In the genomic region with DNA sequence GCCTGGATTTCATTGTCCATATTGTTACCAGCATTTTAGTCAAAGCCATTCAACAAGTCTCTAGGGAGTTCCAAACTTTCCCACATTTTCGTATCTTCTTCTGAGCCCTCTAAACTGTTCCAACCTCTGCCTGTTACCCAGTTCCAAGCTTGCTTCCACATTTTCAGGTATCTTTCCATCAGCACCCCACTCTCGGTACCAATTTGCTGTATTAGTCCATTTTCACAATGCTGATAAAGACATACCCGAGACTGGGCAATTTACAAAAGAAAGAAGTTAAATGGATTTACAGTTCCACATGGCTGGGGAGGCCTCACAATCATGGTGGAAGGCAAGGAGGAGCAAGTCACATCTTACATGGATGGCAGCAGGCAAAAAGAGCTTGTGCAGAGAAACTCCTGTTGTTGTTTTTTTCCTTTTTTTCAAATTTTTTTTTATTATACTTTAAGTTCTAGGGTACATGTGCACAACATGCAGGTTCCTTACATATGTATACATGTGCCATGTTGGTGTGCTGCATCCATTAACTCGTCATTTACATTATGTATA, we compare ENCODE assay signal across 13 cellular contexts. TPM values are rescaled to one million over a fixed set of nuclear protein-coding genes. Genes with fewer than 3 reads are reported as not detected.
DNase-seq lines count a peak whose midpoint lies in the region; ATAC-seq, FAIRE-seq and TF ChIP-seq lines count a peak whose summit lies in the region.
"Not testable (repeated sequence)": the region's sequence is repeated elsewhere in the genome, so short reads cannot be mapped to it uniquely, and the experiment has no call there.
"Had no signal": no experiment of that assay in that cellular context is flagged by ENCODE, and none has a peak within 500 bp of the region (broad histone marks: within the 10 kb centered on the region; RNA-seq: fewer than 3 reads in every experiment).

No MANE protein-coding gene starts in this region.

- not testable (repeated sequence) for H3K4me1 Mint-ChIP-seq in endothelial cell (ENCODE audit: unreplicated experiment)

- WGBS in K562 (ENCODE audit: insufficient coverage, low coverage, missing lambda C conversion rate) = 96% methylated on average over 3 of the region's 4 CpGs

- ATAC-seq in K562 = not testable (repeated sequence)

- H2AFZ ChIP-seq in K562 (ENCODE audit: low read depth, low read length) = not testable (repeated sequence)

- not testable (repeated sequence) for H3K27ac Mint-ChIP-seq in endothelial cell (ENCODE audit: unreplicated experiment)

- H3K36me3 Mint-ChIP-seq in endothelial cell (ENCODE audit: low read depth, unreplicated experiment) = peaks cover 43% of the 10 kb centered on the region

- H3K9me1 ChIP-seq in K562 (ENCODE audit: control insufficient read depth, insufficient read depth, low read length) = not testable (repeated sequence)

- not testable (repeated sequence) for H4K20me1 ChIP-seq in K562 (replicated peaks; ENCODE audit: control insufficient read depth, insufficient read depth, low read length)

- H3K4me2 ChIP-seq in K562 (ENCODE audit: insufficient read depth, low read length) = not testable (repeated sequence)

- not testable (repeated sequence) for TF ChIP-seq EP300 in K562 (IDR thresholded peaks at IDR 0.05; ENCODE audit: low read length)

- H3K9ac ChIP-seq in K562 (ENCODE audit: insufficient read depth in 1 of 2, low read depth in 2 of 2, low read length in 2 of 2) = not testable (repeated sequence)

- not testable (repeated sequence) for H3K79me2 ChIP-seq in K562 (ENCODE audit: control insufficient read depth, insufficient read depth, low read length)

- CTCF ChIA-PET in HEK293 (lab: Yijun Ruan, JAX); K562 (lab: Yijun Ruan, JAX; ENCODE audit: low intra/inter-chr PET ratio): not testable (repeated sequence)

- not testable (repeated sequence) for TF ChIP-seq RAD21 in K562 (CRISPR knock-in tag; conservative IDR thresholded peaks at IDR 0.05 in 1 of 2, IDR thresholded peaks at IDR 0.05 in 1 of 2)

- not testable (repeated sequence) for TF ChIP-seq POLR2A in K562 (conservative IDR thresholded peaks at IDR 0.05)

- not testable (repeated sequence) for H3K27ac ChIP-seq in HEK293 (ENCODE audit: extremely low read depth, low read depth, low read length); K562 (ENCODE audit: extremely low read depth, low read depth, low read length)

- FAIRE-seq in K562 (lab: Jason Lieb, UNC) = not testable (repeated sequence)

- not testable (repeated sequence) for H3K4me1 ChIP-seq in HEK293 (ENCODE audit: control insufficient read depth, insufficient read depth, low read length); K562 (replicated peaks in 1 of 2; ENCODE audit: control insufficient read depth in 2 of 2, insufficient read depth in 2 of 2, low read length in 2 of 2)

- not testable (repeated sequence) for DNase-seq in K562 (ENCODE audit: extremely low read depth in 1 of 4, low spot score in 3 of 4); endothelial cell (ENCODE audit: low spot score)

- peaks cover 0 to 35% of the 10 kb centered on the region in 2 experiments; a peak in 1 of 3 replicates for H3K36me3 ChIP-seq in HEK293 (ENCODE audit: control insufficient read depth in 2 of 2, insufficient read depth in 1 of 2, low read length in 2 of 2)
- peaks cover 28% of the 10 kb centered on the region for H3K36me3 ChIP-seq in K562 (ENCODE audit: control insufficient read depth, insufficient read depth, low read length)

- not testable (repeated sequence) for H3K4me3 ChIP-seq in HEK293 (ENCODE audit: low read depth, low read length); K562

- peak overlapping the region; percentile 35 for H3K4me3 Mint-ChIP-seq in endothelial cell (ENCODE audit: unreplicated experiment)

- H3K9me3 ChIP-seq in HEK293 (ENCODE audit: control insufficient read depth, insufficient read depth, low read depth, low read length); K562 (replicated peaks; ENCODE audit: control insufficient read depth, insufficient read depth, low read depth, low read length): not testable (repeated sequence)

- intact Hi-C loops in K562 (cut with micrococcal nuclease) = not testable (repeated sequence)

- H3K9me3 Mint-ChIP-seq in endothelial cell (ENCODE audit: unreplicated experiment) = not testable (repeated sequence)

- not testable (repeated sequence) for BruUV-seq in K562 (replicated peaks; lab: Mats Ljungman, UMichigan)

- not testable (repeated sequence) for H3K27me3 ChIP-seq in K562 (ENCODE audit: control insufficient read depth in 2 of 2, insufficient read depth in 2 of 2, low read length in 2 of 2)

- POLR2A ChIA-PET in HEK293 (lab: Yijun Ruan, JAX) = not testable (repeated sequence)
- POLR2A ChIA-PET in K562 (lab: Yijun Ruan, JAX) = interaction anchor here (0.7 kb wide), 1 partner anchor 18 kb away, joined by 3 read pairs; no protein-coding TSS in a partner anchor

- H3K27me3 Mint-ChIP-seq in endothelial cell (ENCODE audit: unreplicated experiment) = not testable (repeated sequence)

- in situ Hi-C loops in K562 (cut with MboI) = not testable (repeated sequence)

- TF ChIP-seq CTCF in HEK293 (tag by site-specific recombination; IDR thresholded peaks at IDR 0.05); K562 (IDR thresholded peaks at IDR 0.05 in 2 of 3, conservative IDR thresholded peaks at IDR 0.05 in 1 of 3; ENCODE audit: insufficient read depth in 2 of 3, low read depth in 1 of 3, low read length in 3 of 3); endothelial cell (IDR thresholded peaks at IDR 0.05; ENCODE audit: unreplicated experiment): not testable (repeated sequence)

TF ChIP-seq in HEK293, 187 proteins besides CTCF, POLR2A, EP300 and RAD21:
- peak; percentile 82 for TF ChIP-seq ZNF707 (tag by site-specific recombination; IDR thresholded peaks at IDR 0.05)

TF ChIP-seq in K562, 482 proteins besides CTCF, POLR2A, EP300 and RAD21:
- TF ChIP-seq ZNF431 (CRISPR knock-in tag; IDR thresholded peaks at IDR 0.05) (peak; percentile 95), ZNF707 (CRISPR knock-in tag; conservative IDR thresholded peaks at IDR 0.05) (peak; percentile 87)

RNA-seq across cellular contexts. Expression of a gene that starts 19.1 kb away (rescaled TPM):
- total RNA-seq in K562 (2011; cell fraction: chromatin; rRNA removed; ENCODE audit: low replicate concordance) = 33.4 and 78.0 TPM in 2 replicates
- 19.3 and 24.9 TPM in 2 replicates for total RNA-seq in K562 (2011; cell fraction: nucleolus; rRNA removed)
- total RNA-seq in K562 (2011; cell fraction: nucleoplasm; rRNA removed) = 44.7 and 73.7 TPM in 2 replicates
- total RNA-seq in K562 (2014; rRNA removed) = 8.9 and 12.0 TPM in 2 replicates
- total RNA-seq in K562 (2014; rRNA removed; fragmentation: Illumina TruSeq; extraction: Trizol) = 17.3 and 20.9 TPM in 2 replicates
- 14.6 and 15.4 TPM in 2 replicates for total RNA-seq in K562 (2015; rRNA removed; fragmentation: Illumina TruSeq; extraction: Trizol)
- 13.7 and 15.1 TPM in 2 replicates for total RNA-seq in K562 (2021)
- 25.3 and 30.4 TPM in 2 replicates for polyA plus RNA-seq in K562 (2011; rRNA removed)
- 6.0 and 9.4 TPM in 2 replicates for polyA plus RNA-seq in K562 (2011; cell fraction: cytosol; rRNA removed)
- 41.4 and 43.1 TPM in 2 replicates for polyA plus RNA-seq in K562 (2011; cell fraction: nucleus; rRNA removed)
- polyA plus RNA-seq in K562 (2012) = 7.6 and 16.7 TPM in 2 replicates
- polyA plus RNA-seq in K562 (2014; fragmentation: Illumina TruSeq; extraction: Trizol) = 18.1 and 19.8 TPM in 2 replicates
- 10 to 100 TPM; 16.3 to 20.1 TPM for polyA plus RNA-seq in K562 (2014; fragmentation: Nextera tagmentation; extraction: Ambion mirVana)
- polyA plus RNA-seq in K562 (2014; rRNA removed) = 18.0 and 20.7 TPM in 2 replicates
- polyA minus RNA-seq in K562 (2011; rRNA and poly(A)+ RNA removed) = 30.6 and 35.1 TPM in 2 replicates
- polyA minus RNA-seq in K562 (2011; cell fraction: cytosol; rRNA and poly(A)+ RNA removed) = 7.3 and 9.7 TPM in 2 replicates
- polyA minus RNA-seq in K562 (2011; cell fraction: nucleus; rRNA and poly(A)+ RNA removed) = 31.6 and 48.1 TPM in 2 replicates
- total RNA-seq in endothelial cell (ENCODE audit: unreplicated experiment) = 7.3 TPM

RNA-seq across cellular contexts. Expression of a gene that starts 19.2 kb away (rescaled TPM):
- total RNA-seq in K562 (2011; cell fraction: chromatin; rRNA removed; ENCODE audit: low replicate concordance) = 13.2 and 35.2 TPM in 2 replicates
- 4.5 and 8.4 TPM in 2 replicates for total RNA-seq in K562 (2011; cell fraction: nucleolus; rRNA removed)
- total RNA-seq in K562 (2011; cell fraction: nucleoplasm; rRNA removed) = 18.8 and 26.3 TPM in 2 replicates
- total RNA-seq in K562 (2014; rRNA removed) (33.1 and 36.7 TPM in 2 replicates), K562 (2014; rRNA removed; fragmentation: Illumina TruSeq; extraction: Trizol) (41.5 and 45.1 TPM in 2 replicates), K562 (2015; rRNA removed; fragmentation: Illumina TruSeq; extraction: Trizol) (24.8 and 27.3 TPM in 2 replicates), K562 (2021) (41.6 and 45.9 TPM in 2 replicates), endothelial cell (ENCODE audit: unreplicated experiment) (40.7 TPM)
- polyA plus RNA-seq in K562 (2011; rRNA removed) (48.6 and 84.0 TPM in 2 replicates), K562 (2014; fragmentation: Illumina TruSeq; extraction: Trizol) (52.2 and 56.6 TPM in 2 replicates), K562 (2014; fragmentation: Nextera tagmentation; extraction: Ambion mirVana) (10 to 100 TPM; 71.2 to 85.1 TPM), K562 (2014; rRNA removed) (37.3 and 38.2 TPM in 2 replicates)
- 13.8 and 31.0 TPM in 2 replicates for polyA plus RNA-seq in K562 (2011; cell fraction: cytosol; rRNA removed)
- polyA plus RNA-seq in K562 (2011; cell fraction: nucleus; rRNA removed) = 20.0 and 29.9 TPM in 2 replicates
- 39.8 and 104 TPM in 2 replicates for polyA plus RNA-seq in K562 (2012)
- 73.0 and 104 TPM in 2 replicates for polyA minus RNA-seq in K562 (2011; rRNA and poly(A)+ RNA removed)
- 21.3 and 24.3 TPM in 2 replicates for polyA minus RNA-seq in K562 (2011; cell fraction: cytosol; rRNA and poly(A)+ RNA removed)
- 19.4 and 26.2 TPM in 2 replicates for polyA minus RNA-seq in K562 (2011; cell fraction: nucleus; rRNA and poly(A)+ RNA removed)

RNA-seq across cellular contexts. Expression of a gene that starts 22.5 kb away (rescaled TPM):
- total RNA-seq in K562 (2011; cell fraction: chromatin; rRNA removed; ENCODE audit: low replicate concordance) = not detected in 2 replicates
- not detected in 2 replicates for total RNA-seq in K562 (2011; cell fraction: nucleolus; rRNA removed)
- total RNA-seq in K562 (2011; cell fraction: nucleoplasm; rRNA removed) = not detected in 2 replicates
- total RNA-seq in K562 (2014; rRNA removed) (not detected in 2 replicates), K562 (2014; rRNA removed; fragmentation: Illumina TruSeq; extraction: Trizol) (not detected in 2 replicates), K562 (2015; rRNA removed; fragmentation: Illumina TruSeq; extraction: Trizol) (not detected in 2 replicates), K562 (2021) (not detected in 2 replicates), endothelial cell (ENCODE audit: unreplicated experiment) (not detected)
- polyA plus RNA-seq in K562 (2011; rRNA removed) (not detected in 2 replicates), K562 (2014; fragmentation: Illumina TruSeq; extraction: Trizol) (not detected in 2 replicates), K562 (2014; fragmentation: Nextera tagmentation; extraction: Ambion mirVana) (not detected), K562 (2014; rRNA removed) (not detected in 2 replicates)
- polyA plus RNA-seq in K562 (2011; cell fraction: cytosol; rRNA removed) = 0.03 TPM in 1 of 2 replicates, not detected in the other
- 0.20 TPM in 1 of 2 replicates, not detected in the other for polyA plus RNA-seq in K562 (2011; cell fraction: nucleus; rRNA removed)
- not detected in 2 replicates for polyA plus RNA-seq in K562 (2012)
- polyA minus RNA-seq in K562 (2011; rRNA and poly(A)+ RNA removed) = not detected in 2 replicates
- polyA minus RNA-seq in K562 (2011; cell fraction: cytosol; rRNA and poly(A)+ RNA removed) = not detected in 2 replicates
- polyA minus RNA-seq in K562 (2011; cell fraction: nucleus; rRNA and poly(A)+ RNA removed) = not detected in 2 replicates
- total RNA-seq: A172; A673; Caco-2; Calu3; CD4-positive, alpha-beta memory T cell; CD4-positive, CD25-positive, alpha-beta regulatory T cell; CD8-positive, alpha-beta memory T cell had no signal
- polyA plus RNA-seq: AG04450; BJ; CD14-positive monocyte; CD4-positive, alpha-beta memory T cell; CD4-positive, CD25-positive, alpha-beta regulatory T cell had no signal
